17 cellular contexts compared by ENCODE assay signal in genomic region chr2:52710810-52711618, GRCh38.
DNase-seq lines count a peak whose midpoint lies in the region; ATAC-seq and TF ChIP-seq lines count a peak whose summit lies in the region.
"Had no signal": no experiment of that assay in that cellular context is flagged by ENCODE, and none has a peak within 500 bp of the region (broad histone marks: within the 10 kb centered on the region; RNA-seq: fewer than 3 reads in every experiment).

No MANE protein-coding gene starts in this region.

- H3K27ac ChIP-seq in neural cell (ENCODE audit: low read length): no peak overlapping the region
- no peak overlapping the region for H3K27ac ChIP-seq in ovary
- H3K27ac ChIP-seq: BLaER1, GM23248 had no signal

- no peaks in the 10 kb centered on the region for H3F3A ChIP-seq in neural cell (ENCODE audit: insufficient read depth, low read length, poor library complexity, severe bottlenecking)

- no peaks in the 10 kb centered on the region for H3K9me3 ChIP-seq in neural cell (ENCODE audit: low read length)
- H3K9me3 ChIP-seq in ovary: no peaks in the 10 kb centered on the region
- H3K9me3 ChIP-seq: BLaER1, Caco-2 had no signal

- no peak for TF ChIP-seq RAD21 in neural cell (conservative IDR thresholded peaks at IDR 0.05)

- H3K9ac ChIP-seq in neural cell (ENCODE audit: low read length): no peak overlapping the region
- H3K9ac ChIP-seq: BLaER1, GM23248 had no signal

- no peak overlapping the region for H2AFZ ChIP-seq in neural cell (ENCODE audit: low read depth, low read length)
- H2AFZ ChIP-seq: GM23248 had no signal

- no peaks in the 10 kb centered on the region for H3K27me3 ChIP-seq in neural cell (ENCODE audit: insufficient read depth, low read depth, low read length)
- H3K27me3 ChIP-seq in ovary: no peaks in the 10 kb centered on the region
- H3K27me3 ChIP-seq: BLaER1 had no signal

- H3K36me3 ChIP-seq in neural cell (ENCODE audit: insufficient read depth, low read length): no peaks in the 10 kb centered on the region
- no peaks in the 10 kb centered on the region for H3K36me3 ChIP-seq in ovary
- H3K36me3 ChIP-seq: BLaER1 had no signal

- TF ChIP-seq POLR2A in ovary (IDR thresholded peaks at IDR 0.05): no peak

- no peak overlapping the region for H3K4me2 ChIP-seq in neural cell (ENCODE audit: low read length)
- H3K4me2 ChIP-seq: BLaER1 had no signal

- peak; percentile 8 for DNase-seq in NCI-H82 (lab: John Stamatoyannopoulos, UW)
- no peak for DNase-seq in NCI-H82 treated with DMSO at 0.1 percent for 48 hours (lab: John Stamatoyannopoulos, UW; ENCODE audit: unreplicated experiment)
- DNase-seq in NCI-H1694 treated with DMSO at 0.1 percent for 48 hours (lab: John Stamatoyannopoulos, UW): peak; percentile 88
- peak; percentile 72 for DNase-seq in cerebellar cortex (ENCODE audit: low spot score)
- DNase-seq in ovary: no peak
- no peak for DNase-seq in posterior vena cava (ENCODE audit: low spot score)
- DNase-seq: 8988T; AML-193; Caco-2; CD8-positive, alpha-beta memory T cell; GM23248; H7 had no signal

- no peak for ATAC-seq in GM18867 (IDR thresholded peaks at IDR 0.05; ENCODE audit: unreplicated experiment)
- ATAC-seq: GM12878, HepG2 had no signal

- H3K9me2 ChIP-seq in neural cell (ENCODE audit: insufficient read depth, low read length): no peaks in the 10 kb centered on the region

- TF ChIP-seq EP300 in neural cell (conservative IDR thresholded peaks at IDR 0.05; ENCODE audit: poor library complexity, severe bottlenecking) (peak; percentile 90), ovary (IDR thresholded peaks at IDR 0.05) (no peak)

- TF ChIP-seq CTCF in neural cell (IDR thresholded peaks at IDR 0.05; ENCODE audit: poor library complexity, severe bottlenecking) (no peak), ovary (IDR thresholded peaks at IDR 0.05) (no peak)

- no peaks in the 10 kb centered on the region for H3K4me1 ChIP-seq in ovary (ENCODE audit: insufficient read depth)
- H3K4me1 ChIP-seq: BLaER1, Caco-2 had no signal

- H4K20me1 ChIP-seq in neural cell (ENCODE audit: insufficient read depth): no peaks in the 10 kb centered on the region
- H4K20me1 ChIP-seq: BLaER1 had no signal

- 81 to 85% (median 82%) methylated on average over 5 of the region's 5 CpGs for WGBS in ovary, 3 donors

- H3K79me2 ChIP-seq in neural cell (replicated peaks; ENCODE audit: insufficient read depth, low read length): no peaks in the 10 kb centered on the region

- intact Hi-C loops in ovary (cut with DNase I): no loop called here
- intact Hi-C loops in posterior vena cava (cut with DNase I): no loop called here

- H3K4me3 ChIP-seq in neural cell (ENCODE audit: low read length) (no peak overlapping the region), ovary (no peak overlapping the region)
- H3K4me3 ChIP-seq: BLaER1, GM12878, GM23248 had no signal

TF ChIP-seq in neural cell, 6 proteins besides CTCF, POLR2A, EP300 and RAD21:
- no peak for TF ChIP-seq EZH2 (IDR thresholded peaks at IDR 0.05; ENCODE audit: borderline replicate concordance, insufficient read depth, low read length, poor library complexity, severe bottlenecking)
- TF ChIP-seq SMC3 (conservative IDR thresholded peaks at IDR 0.05; ENCODE audit: poor library complexity): no peak
- no peak for TF ChIP-seq MXI1 (conservative IDR thresholded peaks at IDR 0.05; ENCODE audit: poor library complexity, severe bottlenecking)
- peak; percentile 54 for TF ChIP-seq POLR2AphosphoS5 (IDR thresholded peaks at IDR 0.05)

Comparison
In these comparisons a context has a peak if more than half of its experiments do, and no peak if none do; other contexts are left out.
1. DNase-seq: peak in NCI-H82 (single experiment), NCI-H1694 treated with DMSO at 0.1 percent for 48 hours (single experiment) and cerebellar cortex (single experiment); none in NCI-H82 treated with DMSO at 0.1 percent for 48 hours (single experiment), ovary (0 of 5) and posterior vena cava (single experiment).